Comparison of ENCODE assay signal across 18 cellular contexts in the genomic region with DNA sequence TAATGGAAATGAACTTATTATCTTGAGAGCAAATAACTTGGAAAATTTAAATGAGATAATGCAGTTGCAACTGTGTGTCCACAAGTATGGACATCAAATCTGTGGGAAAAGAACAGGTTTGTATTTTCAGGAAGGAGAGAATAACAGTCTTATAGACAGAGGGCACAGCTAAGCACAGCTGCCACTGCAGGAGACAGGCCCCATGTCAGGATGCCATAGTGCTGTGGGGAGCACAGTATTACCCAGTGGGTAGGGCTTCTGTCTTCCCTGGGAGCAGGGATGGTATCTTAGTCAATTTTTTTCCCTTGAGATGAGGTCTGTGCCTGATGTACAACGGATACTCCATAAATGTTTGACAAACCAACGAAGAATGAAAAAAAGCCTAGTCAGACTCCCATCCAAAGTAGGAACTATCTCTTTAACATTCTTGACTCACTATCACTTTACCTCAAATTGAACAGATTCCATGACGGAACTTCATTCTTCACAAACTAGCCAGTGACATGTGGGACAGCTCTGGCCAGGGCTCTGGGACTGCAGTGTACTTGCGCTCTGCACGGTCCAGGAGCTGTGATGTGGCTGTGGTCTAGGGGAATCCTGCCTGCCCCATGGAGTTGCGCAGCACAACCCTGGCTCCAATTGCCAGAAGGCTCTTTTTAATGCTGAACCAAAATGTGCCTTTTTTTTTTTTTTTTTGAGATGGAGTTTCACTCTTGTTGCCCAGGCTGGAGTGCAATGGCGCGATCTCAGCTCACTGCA.
"Had no signal": no experiment of that assay in that cellular context is flagged by ENCODE, and none has a peak within 500 bp of the region (broad histone marks: within the 10 kb centered on the region; RNA-seq: fewer than 3 reads in every experiment).

No MANE protein-coding gene starts in this region.

- H3K27ac ChIP-seq: left lung, spleen had no signal

- H3K9me3 ChIP-seq: left lung had no signal

- ATAC-seq: activated CD4-positive, CD25-positive, alpha-beta regulatory T cell treated with anti-CD3 and anti-CD28 coated beads, Interleukin-2, amount 50 U/mL, for 24 hours; activated T-cell treated with anti-CD3 and anti-CD28 coated beads, Interleukin-2, amount 50 U/mL, for 4 hours; left lung had no signal

- H3K4me1 Mint-ChIP-seq: nephron progenitor cell had no signal

- H3K4me3 ChIP-seq: left lung, spleen had no signal

- H3K4me3 Mint-ChIP-seq: activated naive CD4-positive, alpha-beta T cell treated with anti-CD3 and anti-CD28 coated beads for 36 hours; activated T-cell treated with anti-CD3 and anti-CD28 coated beads, Interleukin-2, amount 50 U/mL, for 4 hours; nephron progenitor cell had no signal

- H3K4me1 ChIP-seq: left lung, spleen had no signal

- H3K27ac Mint-ChIP-seq: activated naive CD4-positive, alpha-beta T cell treated with anti-CD3 and anti-CD28 coated beads for 36 hours; nephron progenitor cell had no signal

- FAIRE-seq: frontal cortex, kidney had no signal

- DNase-seq: activated CD4-positive, alpha-beta T cell treated with anti-CD3 and anti-CD28 coated beads, Interleukin-2, amount 50 U/mL, for 1 hour; activated CD8-positive, alpha-beta memory T cell treated with anti-CD3 and anti-CD28 coated beads, Interleukin-2, amount 50 U/mL, for 4 hours; activated naive CD4-positive, alpha-beta T cell treated with anti-CD3 and anti-CD28 coated beads for 36 hours; activated T-cell treated with anti-CD3 and anti-CD28 coated beads, Interleukin-2, amount 50 U/mL, for 4 hours; aorta; cerebellar nuclear complex; cortex of kidney; kidney; left lung; midbrain; nephron progenitor cell; nucleus accumbens; posterior cingulate gyrus; spleen; stimulated activated CD4-positive, alpha-beta T cell treated with anti-CD3 and anti-CD28 coated beads, Interleukin-4, amount 100 ng/mL, for 4 hours; stimulated activated naive CD4-positive, alpha-beta T cell had no signal

- H3K27me3 ChIP-seq: left lung, spleen had no signal

- H3K9me3 Mint-ChIP-seq: activated T-cell treated with anti-CD3 and anti-CD28 coated beads, Interleukin-2, amount 50 U/mL, for 4 hours had no signal
